In the genomic region with DNA sequence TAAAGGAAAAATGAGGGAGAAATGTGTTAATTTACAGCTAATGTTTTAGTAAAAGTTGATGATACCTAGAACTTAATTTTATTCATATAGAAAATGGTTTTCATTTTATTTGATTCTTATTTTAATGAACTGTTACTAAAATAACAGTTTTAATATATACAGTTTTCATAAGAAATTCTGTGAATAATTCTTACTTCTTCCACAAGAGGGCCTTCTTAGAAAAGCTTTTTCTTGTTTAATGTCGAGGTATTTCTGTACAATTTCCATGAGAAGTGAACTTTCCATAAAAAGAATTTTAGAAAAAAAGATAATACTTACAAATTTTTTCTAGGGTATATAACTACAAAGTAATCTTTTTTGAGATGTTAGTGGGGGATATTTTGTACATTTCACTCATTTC, we compare ENCODE assay signal across 8 cellular contexts.
A peak's percentile ranks its signal among the peaks of the same experiment; 100 is the strongest.
DNase-seq lines count a peak whose midpoint lies in the region; ATAC-seq and TF ChIP-seq lines count a peak whose summit lies in the region.

No MANE protein-coding gene starts in this region.

- DNase-seq in G401 (ENCODE audit: low spot score) (peak; percentile 71), NCI-H1048 (lab: John Stamatoyannopoulos, UW) (peak; percentile 4), dermis blood vessel endothelial cell (peak; percentile 58), osteocyte (ENCODE audit: extremely low spot score, unreplicated experiment) (no peak), NCI-H146 (lab: John Stamatoyannopoulos, UW) (no peak), NCI-H524 treated with DMSO at 0.1 percent for 48 hours (lab: John Stamatoyannopoulos, UW) (no peak)

- H3K4me3 Mint-ChIP-seq in osteocyte (ENCODE audit: unreplicated experiment), result no peak overlapping the region

- no peak for ATAC-seq in GM21447 (IDR thresholded peaks at IDR 0.05; ENCODE audit: unreplicated experiment)
- ATAC-seq in GM19023 (IDR thresholded peaks at IDR 0.05; ENCODE audit: unreplicated experiment), result no peak

- H3K36me3 Mint-ChIP-seq in osteocyte (ENCODE audit: unreplicated experiment), result peaks cover 27% of the 10 kb centered on the region

- H3K27me3 Mint-ChIP-seq in osteocyte (ENCODE audit: unreplicated experiment), result no peaks in the 10 kb centered on the region

- H3K4me1 Mint-ChIP-seq in osteocyte (ENCODE audit: unreplicated experiment), result peaks cover 9% of the 10 kb centered on the region

- H3K27ac Mint-ChIP-seq in osteocyte (ENCODE audit: unreplicated experiment), result peak overlapping the region; percentile 27

- peak; percentile 65 for TF ChIP-seq CTCF in osteocyte (IDR thresholded peaks at IDR 0.05)

- in situ Hi-C loops in G401 (cut with HindIII; ENCODE audit: low sequenced_read_pairs), result loop anchor here (25.0 kb wide), 1 partner anchor 147 kb away; no protein-coding TSS in a partner anchor

- H3K9me3 Mint-ChIP-seq in osteocyte (ENCODE audit: unreplicated experiment), result no peaks in the 10 kb centered on the region

Comparison
In these comparisons a context has a peak if more than half of its experiments do, and no peak if none do; other contexts are left out.
1. DNase-seq: peak in G401 (single experiment), NCI-H1048 (single experiment) and dermis blood vessel endothelial cell (single experiment); none in osteocyte (single experiment), NCI-H146 (single experiment) and NCI-H524 treated with DMSO at 0.1 percent for 48 hours (single experiment).